Comparison of ENCODE assay signal across 12 cellular contexts in the genomic region with DNA sequence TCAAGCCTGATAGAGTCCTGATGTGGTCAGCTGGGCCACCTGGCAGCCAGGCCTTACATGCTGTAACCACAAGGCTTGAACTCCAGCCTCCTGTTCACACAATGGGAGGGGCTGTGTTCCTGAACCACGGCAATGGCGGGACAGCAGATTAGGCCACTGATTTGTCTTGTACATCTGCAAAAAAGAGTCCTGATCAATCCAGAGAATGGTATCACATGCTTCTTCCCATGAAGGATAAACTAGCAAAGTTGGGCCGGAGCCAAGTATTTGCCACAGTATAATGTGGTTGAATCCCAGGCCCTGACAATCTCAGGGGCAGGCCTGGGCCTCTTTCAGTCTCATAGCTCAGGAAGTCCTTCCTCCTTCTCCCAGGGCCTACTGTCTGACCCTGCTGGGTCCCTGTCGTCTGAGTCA.
DNase-seq lines count a peak whose midpoint lies in the region; ATAC-seq and TF ChIP-seq lines count a peak whose summit lies in the region.
"Had no signal": no experiment of that assay in that cellular context is flagged by ENCODE, and none has a peak within 500 bp of the region (broad histone marks: within the 10 kb centered on the region; RNA-seq: fewer than 3 reads in every experiment).

No MANE protein-coding gene starts in this region.

- H4K8ac ChIP-seq in IMR-90 (ENCODE audit: low read depth in 2 of 2, low read length in 2 of 2), result peak overlapping the region; percentile 83 to 94

- peak overlapping the region; percentile 98 for H2BK5ac ChIP-seq in IMR-90 (ENCODE audit: low read depth, low read length, poor library complexity, severe bottlenecking)

- no peak overlapping the region; the same call in 1 of the 2 replicates for H3K9ac ChIP-seq in IMR-90 (ENCODE audit: low read depth, low read length)
- H3K9ac ChIP-seq in adipocyte (ENCODE audit: low read length), result no peak overlapping the region
- H3K9ac ChIP-seq: BLaER1 treated with 17β-estradiol and CSF1 and Interleukin-3, amounts not matched to agents 10 nM and 100 nM had no signal

- no peaks in the 10 kb centered on the region for H3K9me3 ChIP-seq in IMR-90 (ENCODE audit: control insufficient read depth, insufficient read depth, low read length)
- H3K9me3 ChIP-seq in adipocyte (ENCODE audit: control insufficient read depth, low read length), result no peaks in the 10 kb centered on the region
- H3K9me3 ChIP-seq: BLaER1 treated with 17β-estradiol and CSF1 and Interleukin-3, amounts not matched to agents 10 nM and 100 nM; ovary had no signal

- POLR2A ChIA-PET in IMR-90 (lab: Charles Lee; ENCODE audit: unreplicated experiment), result no interaction called here

- TF ChIP-seq POLR2A in IMR-90 (IDR thresholded peaks at IDR 0.05; ENCODE audit: low read depth, low read length), result no peak
- TF ChIP-seq POLR2A in erythroblast (IDR thresholded peaks at IDR 0.05; ENCODE audit: low read length), result no peak

- in situ Hi-C loops in IMR-90 (cut with MboI; ENCODE audit: low sequenced_read_pairs), result no loop called here

- no peaks in the 10 kb centered on the region for H3K79me1 ChIP-seq in IMR-90 (ENCODE audit: low read depth in 1 of 2, low read length in 2 of 2)

- BruUV-seq in IMR-90 (replicated peaks; lab: Mats Ljungman, UMichigan), result no TSS peak

- peak overlapping the region; percentile 63 for H4K5ac ChIP-seq in IMR-90 (ENCODE audit: low read depth, low read length)

- dilution Hi-C loops in IMR-90 (cut with HindIII; ENCODE audit: low sequenced_read_pairs, unreplicated experiment), result no loop called here

- no peaks in the 10 kb centered on the region for H3K36me3 ChIP-seq in IMR-90 (ENCODE audit: control insufficient read depth, insufficient read depth, low read length)
- no peaks in the 10 kb centered on the region for H3K36me3 ChIP-seq in adipocyte (ENCODE audit: control insufficient read depth, insufficient read depth, low read length, severe bottlenecking)
- H3K36me3 ChIP-seq: BLaER1 treated with 17β-estradiol and CSF1 and Interleukin-3, amounts not matched to agents 10 nM and 100 nM; ovary had no signal

- peak; percentile 1; the same call in 1 of the 2 replicates for TF ChIP-seq RAD21 in IMR-90 (IDR thresholded peaks at IDR 0.05; ENCODE audit: low read length)

- H3K4me1 ChIP-seq in IMR-90 (ENCODE audit: control insufficient read depth, insufficient read depth, low read length), result peaks cover 5% of the 10 kb centered on the region
- H3K4me1 ChIP-seq in adipocyte (ENCODE audit: control insufficient read depth, insufficient read depth, low read length), result no peaks in the 10 kb centered on the region

- H3K56ac ChIP-seq in IMR-90 (ENCODE audit: extremely low read depth, insufficient read depth, low read length), result peak overlapping the region; percentile 77

- peak overlapping the region; percentile 9; the same call in 1 of the 2 replicates for H2AK5ac ChIP-seq in IMR-90 (ENCODE audit: low read depth, low read length)

- H2BK120ac ChIP-seq in IMR-90 (ENCODE audit: low read depth, low read length), result peak overlapping the region; percentile 92

- H3K18ac ChIP-seq in IMR-90 (ENCODE audit: low read depth, low read length), result peak overlapping the region; percentile 88

- peak; percentile 87 for ATAC-seq in IMR-90 (ENCODE audit: low read depth)
- ATAC-seq: T-helper 17 cell had no signal

- intact Hi-C loops in IMR-90 (cut with micrococcal nuclease), result loop anchor here (2.0 kb wide), 1 partner anchor 20 kb away; no protein-coding TSS in a partner anchor

- H3K4me3 ChIP-seq in IMR-90 (ENCODE audit: insufficient read depth, low read depth, low read length) (no peak overlapping the region), adipocyte (ENCODE audit: low read length) (no peak overlapping the region)
- H3K4me3 ChIP-seq: BLaER1 treated with 17β-estradiol and CSF1 and Interleukin-3, amounts not matched to agents 10 nM and 100 nM; ovary had no signal

- H3K27ac ChIP-seq in IMR-90 (ENCODE audit: insufficient read depth, low read length), result peak overlapping the region; percentile 61
- H3K27ac ChIP-seq: BLaER1 treated with 17β-estradiol and CSF1 and Interleukin-3, amounts not matched to agents 10 nM and 100 nM; ovary had no signal

- peak overlapping the region; percentile 90 for H2BK15ac ChIP-seq in IMR-90 (ENCODE audit: low read depth, low read length)

- TF ChIP-seq CTCF in IMR-90 (conservative IDR thresholded peaks at IDR 0.05; ENCODE audit: low read depth, low read length), result no peak

- peak overlapping the region; percentile 92 for H4K91ac ChIP-seq in IMR-90 (ENCODE audit: insufficient read depth, low read depth, low read length)

- H3K9me1 ChIP-seq in IMR-90 (ENCODE audit: insufficient read depth, low read length), result peaks cover 9% of the 10 kb centered on the region

- H2AFZ ChIP-seq in IMR-90 (replicated peaks; ENCODE audit: low read length, poor library complexity), result peak overlapping the region; percentile 90

- no peaks in the 10 kb centered on the region for H4K20me1 ChIP-seq in IMR-90 (ENCODE audit: insufficient read depth, low read length)
- H4K20me1 ChIP-seq: BLaER1 treated with 17β-estradiol and CSF1 and Interleukin-3, amounts not matched to agents 10 nM and 100 nM had no signal

- WGBS in IMR-90 (ENCODE audit: extremely low coverage in 2 of 2, insufficient read length in 1 of 2), 2 experiments, result no CpG with 5 or more reads among the region's 4 CpGs

- H2AK9ac ChIP-seq in IMR-90 (replicated peaks; ENCODE audit: low read depth, low read length, poor library complexity), result peak overlapping the region; percentile 38

- DNase-seq in COLO668 (lab: John Stamatoyannopoulos, UW; ENCODE audit: unreplicated experiment) (peak; percentile 28), IMR-90 (peak; percentile 89), adipocyte (ENCODE audit: low read depth) (peak; percentile 65), iris pigment epithelial cell (ENCODE audit: low read depth) (peak; percentile 19), erythroblast (lab: John Stamatoyannopoulos, UW) (no peak), HUDEP-2 (lab: John Stamatoyannopoulos, UW; ENCODE audit: unreplicated experiment in 76 of 76) (no peak), pons (ENCODE audit: low spot score) (no peak)
- DNase-seq in stimulated activated CD4-positive, alpha-beta T cell treated with anti-CD3 and anti-CD28 coated beads, Interleukin-4, amount 100 ng/mL, for 24 hours, result no peak
- DNase-seq: NK-92 treated with Interleukin-12 subunit alpha and Interleukin-12 subunit beta, amount 100 ng/mL, for 24 hours; ovary; T-helper 17 cell had no signal

- peak overlapping the region; percentile 90 for H3K4ac ChIP-seq in IMR-90 (ENCODE audit: low read depth, low read length)

- peak overlapping the region; percentile 1; the same call in 1 of the 2 replicates for H3K4me2 ChIP-seq in IMR-90 (ENCODE audit: low read depth, low read length)

- H3K27me3 ChIP-seq in IMR-90 (ENCODE audit: control insufficient read depth, insufficient read depth, low read length) (no peaks in the 10 kb centered on the region), adipocyte (replicated peaks; ENCODE audit: control insufficient read depth, insufficient read depth, low read length) (no peaks in the 10 kb centered on the region)
- H3K27me3 ChIP-seq: BLaER1 treated with 17β-estradiol and CSF1 and Interleukin-3, amounts not matched to agents 10 nM and 100 nM; ovary had no signal

- peak overlapping the region; percentile 50 for H3K23ac ChIP-seq in IMR-90 (ENCODE audit: low read depth, low read length)

- H2BK20ac ChIP-seq in IMR-90 (ENCODE audit: low read depth, low read length), result peak overlapping the region; percentile 81

- H3K14ac ChIP-seq in IMR-90 (replicated peaks; ENCODE audit: low read depth, low read length), result peak overlapping the region; percentile 93

- CTCF ChIA-PET in IMR-90 (lab: Yijun Ruan, JAX), result interaction anchor here (0.6 to 1.0 kb wide), 4 partner anchors 20 to 679 kb away, joined by 3 to 4 read pairs (median 4); no protein-coding TSS in a partner anchor

TF ChIP-seq in IMR-90, 13 proteins besides CTCF, POLR2A, EP300 and RAD21:
- TF ChIP-seq MXI1 (IDR thresholded peaks at IDR 0.05; ENCODE audit: borderline replicate concordance, low read depth, low read length), result no peak
- TF ChIP-seq CEBPB (IDR thresholded peaks at IDR 0.05; ENCODE audit: low read depth, low read length), result no peak
- no peak for TF ChIP-seq CHD1 (IDR thresholded peaks at IDR 0.05; ENCODE audit: low read depth, low read length)
- no peak for TF ChIP-seq MAFK (IDR thresholded peaks at IDR 0.05; ENCODE audit: low read depth, low read length)
- no peak for TF ChIP-seq MAZ (IDR thresholded peaks at IDR 0.05; ENCODE audit: borderline replicate concordance, low read depth, low read length)
- TF ChIP-seq NFE2L2 (IDR thresholded peaks at IDR 0.05; ENCODE audit: low read depth, low read length), result no peak
- no peak for TF ChIP-seq SMC3 (IDR thresholded peaks at IDR 0.05; ENCODE audit: low read depth, low read length)
- no peak for TF ChIP-seq FOS (IDR thresholded peaks at IDR 0.05; ENCODE audit: low read depth, low read length)
- TF ChIP-seq RFX5 (IDR thresholded peaks at IDR 0.05; ENCODE audit: low read depth, low read length), result no peak
- TF ChIP-seq, protein P1, sequence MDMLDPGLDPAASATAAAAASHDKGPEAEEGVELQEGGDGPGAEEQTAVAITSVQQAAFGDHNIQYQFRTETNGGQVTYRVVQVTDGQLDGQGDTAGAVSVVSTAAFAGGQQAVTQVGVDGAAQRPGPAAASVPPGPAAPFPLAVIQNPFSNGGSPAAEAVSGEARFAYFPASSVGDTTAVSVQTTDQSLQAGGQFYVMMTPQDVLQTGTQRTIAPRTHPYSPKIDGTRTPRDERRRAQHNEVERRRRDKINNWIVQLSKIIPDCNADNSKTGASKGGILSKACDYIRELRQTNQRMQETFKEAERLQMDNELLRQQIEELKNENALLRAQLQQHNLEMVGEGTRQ (IDR thresholded peaks at IDR 0.05; ENCODE audit: low read depth, low read length), result no peak
- TF ChIP-seq, protein P2, sequence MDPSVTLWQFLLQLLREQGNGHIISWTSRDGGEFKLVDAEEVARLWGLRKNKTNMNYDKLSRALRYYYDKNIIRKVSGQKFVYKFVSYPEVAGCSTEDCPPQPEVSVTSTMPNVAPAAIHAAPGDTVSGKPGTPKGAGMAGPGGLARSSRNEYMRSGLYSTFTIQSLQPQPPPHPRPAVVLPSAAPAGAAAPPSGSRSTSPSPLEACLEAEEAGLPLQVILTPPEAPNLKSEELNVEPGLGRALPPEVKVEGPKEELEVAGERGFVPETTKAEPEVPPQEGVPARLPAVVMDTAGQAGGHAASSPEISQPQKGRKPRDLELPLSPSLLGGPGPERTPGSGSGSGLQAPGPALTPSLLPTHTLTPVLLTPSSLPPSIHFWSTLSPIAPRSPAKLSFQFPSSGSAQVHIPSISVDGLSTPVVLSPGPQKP (IDR thresholded peaks at IDR 0.05; ENCODE audit: borderline replicate concordance, low read depth, low read length), result no peak
- no peak for TF ChIP-seq BHLHE40 (IDR thresholded peaks at IDR 0.05; ENCODE audit: low read depth, low read length)
- no peak for TF ChIP-seq RCOR1 (IDR thresholded peaks at IDR 0.05; ENCODE audit: insufficient replicate concordance, low read length)

Comparison
In these comparisons a context has a peak if more than half of its experiments do, and no peak if none do; other contexts are left out.
1. DNase-seq: peak in COLO668 (single experiment), IMR-90 (single experiment), adipocyte (single experiment) and iris pigment epithelial cell (single experiment); none in stimulated activated CD4-positive, alpha-beta T cell treated with anti-CD3 and anti-CD28 coated beads, Interleukin-4, amount 100 ng/mL, for 24 hours (single experiment), erythroblast (0 of 2), HUDEP-2 (0 of 76) and pons (single experiment).